In the genomic region with DNA sequence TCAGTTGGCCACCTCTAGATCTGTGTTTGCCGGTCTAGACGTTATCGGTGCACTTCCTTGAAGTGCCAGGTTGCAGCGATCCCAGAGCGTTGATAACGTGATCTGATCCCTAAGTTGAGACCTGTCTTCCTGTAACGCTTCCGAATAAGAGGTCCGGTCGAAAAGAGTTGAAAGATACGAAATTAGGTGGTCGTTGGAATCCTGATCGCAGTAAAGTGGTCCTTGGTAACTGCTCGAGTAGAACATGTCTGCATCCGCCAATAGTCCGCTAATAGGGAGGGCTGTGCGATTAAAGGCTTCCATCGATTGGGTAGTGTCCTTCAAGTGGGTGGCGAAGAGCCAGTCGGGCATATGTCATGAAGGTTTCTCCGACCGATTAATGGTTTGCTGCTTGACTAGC, we compare ENCODE assay signal across 14 cellular contexts. TPM values are rescaled to one million over a fixed set of nuclear protein-coding genes. Genes with fewer than 3 reads are reported as not detected.
A peak's percentile ranks its signal among the peaks of the same experiment; 100 is the strongest.
DNase-seq lines count a peak whose midpoint lies in the region; ATAC-seq and TF ChIP-seq lines count a peak whose summit lies in the region.
"Had no signal": no experiment of that assay in that cellular context is flagged by ENCODE, and none has a peak within 500 bp of the region (broad histone marks: within the 10 kb centered on the region; RNA-seq: fewer than 3 reads in every experiment).

No MANE protein-coding gene starts in this region.

- TF ChIP-seq CTCF in CD4-positive, alpha-beta T cell (IDR thresholded peaks at IDR 0.05): no peak
- TF ChIP-seq CTCF in Loucy (conservative IDR thresholded peaks at IDR 0.05; ENCODE audit: low read length): no peak
- no peak for TF ChIP-seq CTCF in nephron (IDR thresholded peaks at IDR 0.05; ENCODE audit: unreplicated experiment in 3 of 3)

- no peak for DNase-seq in CD4-positive, alpha-beta T cell
- no peak for DNase-seq in central memory CD8-positive, alpha-beta T cell (ENCODE audit: low spot score in 2 of 2)
- DNase-seq in left cardiac atrium: no peak
- DNase-seq: KBM-7; occipital lobe; stimulated activated CD4-positive, alpha-beta T cell treated with anti-CD3 and anti-CD28 coated beads, Interleukin-4, amount 100 ng/mL, for 4 hours; tibial artery had no signal

- peak overlapping the region; percentile 64 for H3K27ac Mint-ChIP-seq in CD4-positive, alpha-beta T cell
- H3K27ac Mint-ChIP-seq in central memory CD8-positive, alpha-beta T cell (ENCODE audit: low read depth): peak overlapping the region; percentile 82
- peak overlapping the region in 1 of 3 experiments; percentile 20 for H3K27ac Mint-ChIP-seq in nephron
- H3K27ac Mint-ChIP-seq: dendritic cell treated with granulocyte-macrophage colony-stimulating factor and Interleukin-4, amounts not matched to agents 40 ng/mL and 50 ng/mL, for 4 days had no signal

- H3K27ac ChIP-seq in CD4-positive, alpha-beta T cell (ENCODE audit: low read depth, low read length): no peak overlapping the region

- peaks cover 69% of the 10 kb centered on the region for H3K36me3 ChIP-seq in Loucy (ENCODE audit: insufficient read depth, low read length)

- peak overlapping the region; percentile 10 for H3K9ac ChIP-seq in Loucy (ENCODE audit: low read depth, low read length, poor library complexity, severe bottlenecking)

- H3K4me3 ChIP-seq in Loucy (ENCODE audit: low read length, poor library complexity, severe bottlenecking): peak overlapping the region; percentile 99

- H3F3A ChIP-seq in Loucy (ENCODE audit: low read depth): no peaks in the 10 kb centered on the region; the same call in 1 of the 2 replicates

- H3K9me3 ChIP-seq in CD4-positive, alpha-beta T cell (ENCODE audit: control insufficient read depth, low read length): no peaks in the 10 kb centered on the region
- no peaks in the 10 kb centered on the region for H3K9me3 ChIP-seq in Loucy (ENCODE audit: insufficient read depth, low read depth, low read length)
- H3K9me3 ChIP-seq: tibial artery had no signal

- peaks cover 74% of the 10 kb centered on the region for H3K79me2 ChIP-seq in Loucy (ENCODE audit: insufficient read depth, low read length)

- no peaks in the 10 kb centered on the region for H3K27me3 ChIP-seq in CD4-positive, alpha-beta T cell (ENCODE audit: control insufficient read depth, insufficient read depth, low read length)
- H3K27me3 ChIP-seq in Loucy (ENCODE audit: insufficient read depth, low read length, poor library complexity, severe bottlenecking): peaks cover 10% of the 10 kb centered on the region

- ATAC-seq in CD4-positive, alpha-beta T cell (ENCODE audit: poor library complexity): no peak
- no peak for ATAC-seq in central memory CD8-positive, alpha-beta T cell (replicated peaks; ENCODE audit: extremely low read depth, poor library complexity, severe bottlenecking)
- ATAC-seq in HG03025 (IDR thresholded peaks at IDR 0.05; ENCODE audit: low FRiP score, unreplicated experiment) (no peak), left cardiac atrium (no peak), GM19397 (IDR thresholded peaks at IDR 0.05; ENCODE audit: unreplicated experiment) (no peak), GM19395 (IDR thresholded peaks at IDR 0.05; ENCODE audit: unreplicated experiment) (no peak)
- ATAC-seq: Right ventricle myocardium inferior had no signal

- no peak overlapping the region for H2AFZ ChIP-seq in Loucy (ENCODE audit: low read length)

- peaks cover 85% of the 10 kb centered on the region for H3K4me1 Mint-ChIP-seq in CD4-positive, alpha-beta T cell (ENCODE audit: low read depth)
- H3K4me1 Mint-ChIP-seq in central memory CD8-positive, alpha-beta T cell: peaks cover 72% of the 10 kb centered on the region
- peaks cover 48% of the 10 kb centered on the region for H3K4me1 Mint-ChIP-seq in nephron

- peaks cover 56% of the 10 kb centered on the region for H4K20me1 ChIP-seq in Loucy (ENCODE audit: insufficient read depth, low read length, poor library complexity, severe bottlenecking)

- peak overlapping the region; percentile 100 for H3K4me3 Mint-ChIP-seq in CD4-positive, alpha-beta T cell
- H3K4me3 Mint-ChIP-seq in central memory CD8-positive, alpha-beta T cell: peak overlapping the region; percentile 58
- peak overlapping the region; percentile 57 to 83 (median 72) for H3K4me3 Mint-ChIP-seq in nephron

- peak overlapping the region; percentile 98 for H3K4me2 ChIP-seq in Loucy (ENCODE audit: low read depth, low read length, poor library complexity, severe bottlenecking)

- no peaks in the 10 kb centered on the region for H3K27me3 Mint-ChIP-seq in CD4-positive, alpha-beta T cell
- no peaks in the 10 kb centered on the region for H3K27me3 Mint-ChIP-seq in central memory CD8-positive, alpha-beta T cell
- no peaks in the 10 kb centered on the region for H3K27me3 Mint-ChIP-seq in nephron (ENCODE audit: low read depth)
- H3K27me3 Mint-ChIP-seq: dendritic cell treated with granulocyte-macrophage colony-stimulating factor and Interleukin-4, amounts not matched to agents 40 ng/mL and 50 ng/mL, for 4 days had no signal

- intact Hi-C loops in CD4-positive, alpha-beta T cell (cut with DNase I, micrococcal nuclease): loop anchor here (5.0 to 10.0 kb wide), 4 partner anchors 157 to 1952 kb away; partner anchors contain the start of genes ERH (in 1 of the 2), MED6 (in 1 of the 2), RAD51B (in 1 of the 2) and SLC39A9 (in 1 of the 2)
- intact Hi-C loops in left cardiac atrium (cut with DNase I): no loop called here

- no peaks in the 10 kb centered on the region for H3K9me3 Mint-ChIP-seq in CD4-positive, alpha-beta T cell
- no peaks in the 10 kb centered on the region for H3K9me3 Mint-ChIP-seq in central memory CD8-positive, alpha-beta T cell
- H3K9me3 Mint-ChIP-seq in nephron: no peaks in the 10 kb centered on the region
- H3K9me3 Mint-ChIP-seq: dendritic cell treated with granulocyte-macrophage colony-stimulating factor and Interleukin-4, amounts not matched to agents 40 ng/mL and 50 ng/mL, for 4 days had no signal

- H3K36me3 Mint-ChIP-seq in CD4-positive, alpha-beta T cell (ENCODE audit: low read depth): peaks cover 83% of the 10 kb centered on the region
- H3K36me3 Mint-ChIP-seq in central memory CD8-positive, alpha-beta T cell (ENCODE audit: insufficient read depth): peaks cover 82% of the 10 kb centered on the region
- H3K36me3 Mint-ChIP-seq in nephron (ENCODE audit: low read depth): peaks cover 73% of the 10 kb centered on the region

- H3K4me1 ChIP-seq in Loucy (ENCODE audit: insufficient read depth, low read length, poor library complexity, severe bottlenecking): peaks cover 39% of the 10 kb centered on the region

- CTCF ChIA-PET in CD4-positive, alpha-beta T cell (lab: Charles Lee): no interaction called here

- H3K9me2 ChIP-seq in Loucy (replicated peaks; ENCODE audit: low read depth, low read length): no peaks in the 10 kb centered on the region

- POLR2A ChIA-PET in CD4-positive, alpha-beta T cell (lab: Charles Lee): no interaction called here

RNA-seq across cellular contexts. Expression of gene SRSF5, which starts 2.7 kb away (rescaled TPM):
- total RNA-seq in CD4-positive, alpha-beta T cell: 1,000 to 10,000 TPM; 1,437 to 1,479 TPM
- 100 to 1,000 TPM; 173 to 284 TPM for total RNA-seq in left cardiac atrium

RNA-seq across cellular contexts. Expression of gene SLC10A1, which starts 27.4 kb away (rescaled TPM):
- not detected for total RNA-seq in CD4-positive, alpha-beta T cell
- not detected for total RNA-seq in left cardiac atrium
- total RNA-seq: occipital lobe, Right ventricle myocardium inferior had no signal

Comparison
In these comparisons a context has a peak if more than half of its experiments do, and no peak if none do; other contexts are left out.
1. RNA of gene SRSF5, which starts 2.7 kb away (total RNA-seq): 1,437 to 1,479 TPM in CD4-positive, alpha-beta T cell; 173 to 284 TPM in left cardiac atrium; every median in the first group is over 4 times any median in the second.
2. intact Hi-C loops: an anchor here in CD4-positive, alpha-beta T cell (5.0 to 10.0 kb wide); none called in left cardiac atrium.
3. Peak in every context shown above with its lines, with median percentiles within 50 percentile points of each other: H3K4me3 Mint-ChIP-seq.